ENCODE assay signal across 23 cellular contexts in the genomic region with DNA sequence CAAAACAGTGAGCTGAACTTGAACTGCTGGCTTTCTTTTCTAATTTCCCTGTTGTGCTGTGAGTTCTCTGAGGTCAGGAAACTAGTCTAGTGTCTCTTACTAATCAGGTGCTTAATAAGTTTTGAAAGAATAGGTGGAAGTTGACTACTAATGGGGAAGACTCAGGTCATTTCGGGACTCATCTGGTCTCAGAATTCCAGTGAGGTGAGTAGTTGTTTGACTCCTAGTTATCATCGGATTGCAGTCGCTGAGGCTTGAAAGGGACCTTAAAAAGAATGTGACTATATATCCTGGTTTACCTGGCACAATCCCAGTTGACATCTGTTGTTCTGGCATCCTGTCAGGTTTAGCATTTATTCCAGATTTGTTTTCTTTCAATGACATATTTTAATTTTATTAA.
DNase-seq lines count a peak whose midpoint lies in the region; ATAC-seq and TF ChIP-seq lines count a peak whose summit lies in the region.
"Had no signal": no experiment of that assay in that cellular context is flagged by ENCODE, and none has a peak within 500 bp of the region (broad histone marks: within the 10 kb centered on the region; RNA-seq: fewer than 3 reads in every experiment).

No MANE protein-coding gene starts in this region.

- CTCF ChIA-PET in RWPE1 (lab: Yijun Ruan, JAX): no interaction called here
- CTCF ChIA-PET in Calu3 (lab: Charles Lee): no interaction called here

- ATAC-seq in esophagus mucosa (peak; percentile 58), upper lobe of right lung (no peak)
- ATAC-seq: GM12878, HCT116 had no signal

- BruUV-seq in Calu3 (replicated peaks; lab: Mats Ljungman, UMichigan): no TSS peak

- H3K9me3 Mint-ChIP-seq in Calu3 (ENCODE audit: low read depth, unreplicated experiment): peaks cover 2% of the 10 kb centered on the region

- no peak overlapping the region for H3K27ac Mint-ChIP-seq in Calu3 (ENCODE audit: unreplicated experiment)
- H3K27ac Mint-ChIP-seq: CD8-positive, alpha-beta memory T cell had no signal

- H3K4me3 Mint-ChIP-seq in Calu3 (ENCODE audit: low read depth, unreplicated experiment): no peak overlapping the region
- H3K4me3 Mint-ChIP-seq: CD8-positive, alpha-beta memory T cell had no signal

- intact Hi-C loops in Calu3 (cut with micrococcal nuclease; ENCODE audit: unreplicated experiment) (no loop called here), upper lobe of right lung (cut with DNase I) (no loop called here)

- no peaks in the 10 kb centered on the region for H3K9me3 ChIP-seq in upper lobe of right lung
- H3K9me3 ChIP-seq: MG63 had no signal

- H3K36me3 ChIP-seq in upper lobe of right lung: no peaks in the 10 kb centered on the region
- H3K36me3 ChIP-seq: MG63 had no signal

- DNase-seq in DMS 273 (lab: John Stamatoyannopoulos, UW; ENCODE audit: unreplicated experiment): peak; percentile 14
- DNase-seq in DMS 273 treated with DMSO at 0.1 percent for 48 hours (lab: John Stamatoyannopoulos, UW): no peak
- peak; percentile 26 for DNase-seq in RWPE1 (ENCODE audit: low spot score)
- peak; percentile 84 for DNase-seq in renal cortical epithelial cell (ENCODE audit: low read depth)
- no peak for DNase-seq in Calu3
- no peak for DNase-seq in upper lobe of right lung
- no peak for DNase-seq in activated gamma-delta T cell (lab: John Stamatoyannopoulos, UW)
- DNase-seq: CD8-positive, alpha-beta memory T cell; DMS79 treated with DMSO at 0.1 percent for 48 hours; GOT3; Karpas-422; MG63; NCI-H1417; NCI-H187; NCI-H526 treated with DMSO at 0.1 percent for 48 hours; OCI-M1; SHP77 treated with DMSO at 0.1 percent for 48 hours had no signal

- H3K27ac ChIP-seq in RWPE1: no peak overlapping the region
- no peak overlapping the region for H3K27ac ChIP-seq in upper lobe of right lung
- H3K27ac ChIP-seq: 22Rv1, C4-2B, SK-N-MC had no signal

- H3K4me3 ChIP-seq in upper lobe of right lung: no peak overlapping the region
- H3K4me3 ChIP-seq: GM12878, MG63, SK-N-MC had no signal

- TF ChIP-seq CTCF in RWPE1 (conservative IDR thresholded peaks at IDR 0.05; ENCODE audit: low read depth) (no peak), Calu3 (IDR thresholded peaks at IDR 0.05; ENCODE audit: unreplicated experiment) (no peak), upper lobe of right lung (IDR thresholded peaks at IDR 0.05) (no peak)

- POLR2A ChIA-PET in RWPE1 (lab: Yijun Ruan, JAX; ENCODE audit: low non-redundant PET): no interaction called here

- no peaks in the 10 kb centered on the region for H3K36me3 Mint-ChIP-seq in Calu3 (ENCODE audit: insufficient read depth, unreplicated experiment)
- H3K36me3 Mint-ChIP-seq: CD8-positive, alpha-beta memory T cell had no signal

- H3K27me3 ChIP-seq in upper lobe of right lung: no peaks in the 10 kb centered on the region
- H3K27me3 ChIP-seq: MG63 had no signal

- no peaks in the 10 kb centered on the region for H3K4me1 ChIP-seq in upper lobe of right lung

- no peaks in the 10 kb centered on the region for H3K4me1 Mint-ChIP-seq in Calu3 (ENCODE audit: low read depth, unreplicated experiment)
- H3K4me1 Mint-ChIP-seq: CD8-positive, alpha-beta memory T cell had no signal

- no peaks in the 10 kb centered on the region for H3K27me3 Mint-ChIP-seq in Calu3 (ENCODE audit: unreplicated experiment)

Comparison
In these comparisons a context has a peak if more than half of its experiments do, and no peak if none do; other contexts are left out.
1. DNase-seq: peak in DMS 273 (single experiment), RWPE1 (single experiment) and renal cortical epithelial cell (single experiment); none in DMS 273 treated with DMSO at 0.1 percent for 48 hours (single experiment), Calu3 (single experiment), upper lobe of right lung (single experiment) and activated gamma-delta T cell (single experiment).